In the genomic region with DNA sequence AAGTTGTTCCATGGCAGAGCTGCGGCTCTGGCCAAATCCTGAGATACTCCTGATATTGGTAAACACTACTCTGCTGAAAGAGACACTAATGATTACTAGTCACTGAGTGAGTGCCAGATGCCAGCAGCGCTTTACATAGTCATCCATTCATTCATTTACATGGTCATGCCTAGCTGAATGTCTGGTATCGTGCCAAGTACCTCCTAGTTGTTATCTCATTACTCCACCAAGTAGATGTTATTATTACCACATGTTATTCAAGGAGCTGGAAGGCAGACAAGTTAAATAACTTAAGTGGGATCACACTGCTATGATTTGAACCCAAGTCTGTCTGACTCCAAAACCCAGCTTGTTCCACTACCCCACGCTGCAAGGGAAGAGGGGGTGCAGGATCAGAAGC, we compare ENCODE assay signal across 9 cellular contexts. TPM values are rescaled to one million over a fixed set of nuclear protein-coding genes. Genes with fewer than 3 reads are reported as not detected.
DNase-seq lines count a peak whose midpoint lies in the region; ATAC-seq, FAIRE-seq and TF ChIP-seq lines count a peak whose summit lies in the region.
"Had no signal": no experiment of that assay in that cellular context is flagged by ENCODE, and none has a peak within 500 bp of the region (broad histone marks: within the 10 kb centered on the region; RNA-seq: fewer than 3 reads in every experiment).

No MANE protein-coding gene starts in this region.

- H3K27ac ChIP-seq in astrocyte (ENCODE audit: low read depth, low read length) = no peak overlapping the region
- no peak overlapping the region for H3K27ac ChIP-seq in caudate nucleus (ENCODE audit: low read depth, low read length)

- no peak overlapping the region for H3K4me3 ChIP-seq in astrocyte (ENCODE audit: insufficient read depth, low read depth, low read length)

- no peaks in the 10 kb centered on the region for H3K79me2 ChIP-seq in astrocyte (ENCODE audit: insufficient read depth, low read length)

- no peak overlapping the region for H3K4me3 Mint-ChIP-seq in astrocyte (ENCODE audit: unreplicated experiment)
- H3K4me3 Mint-ChIP-seq in activated CD4-positive, alpha-beta memory T cell treated with anti-CD3 and anti-CD28 coated beads, Interleukin-2, amount 10 ng/mL, durations not matched to agents 7 days and 5 days = no peak overlapping the region

- no peaks in the 10 kb centered on the region for H3K9me3 ChIP-seq in astrocyte (ENCODE audit: insufficient read depth, low read depth, low read length)

- no peaks in the 10 kb centered on the region for H3K36me3 ChIP-seq in astrocyte (ENCODE audit: insufficient read depth, low read length)

- TF ChIP-seq CTCF in astrocyte (IDR thresholded peaks at IDR 0.05; ENCODE audit: insufficient read depth, low read depth, low read length) = no peak

- H3K27me3 ChIP-seq in astrocyte (ENCODE audit: insufficient read depth, low read length) = no peaks in the 10 kb centered on the region

- CTCF ChIA-PET in activated CD4-positive, alpha-beta memory T cell treated with anti-CD3 and anti-CD28 coated beads, Interleukin-2, amount 10 ng/mL, durations not matched to agents 7 days and 5 days (lab: Charles Lee) = interaction anchor here (1.0 kb wide), 1 partner anchor 18 kb away, joined by 5 read pairs; no protein-coding TSS in a partner anchor

- no peaks in the 10 kb centered on the region for H4K20me1 ChIP-seq in astrocyte (ENCODE audit: insufficient read depth, low read length)

- POLR2A ChIA-PET in activated CD4-positive, alpha-beta memory T cell treated with anti-CD3 and anti-CD28 coated beads, Interleukin-2, amount 10 ng/mL, durations not matched to agents 7 days and 5 days (lab: Charles Lee) = no interaction called here

- FAIRE-seq in astrocyte (lab: Jason Lieb, UNC) = no peak

- peak; percentile 44 for ATAC-seq in left lobe of liver

- H3K4me2 ChIP-seq in astrocyte (ENCODE audit: low read length) = peak overlapping the region; percentile 5

- H3K36me3 Mint-ChIP-seq in astrocyte (ENCODE audit: low read depth, unreplicated experiment) = peaks cover 32% of the 10 kb centered on the region
- H3K36me3 Mint-ChIP-seq in activated CD4-positive, alpha-beta memory T cell treated with anti-CD3 and anti-CD28 coated beads, Interleukin-2, amount 10 ng/mL, durations not matched to agents 7 days and 5 days (ENCODE audit: low read depth) = no peaks in the 10 kb centered on the region

- no peak overlapping the region for H3K9ac ChIP-seq in astrocyte (ENCODE audit: low read length)

- peaks cover 11% of the 10 kb centered on the region for H3K4me1 Mint-ChIP-seq in astrocyte (ENCODE audit: low read depth, unreplicated experiment)
- peaks cover 4% of the 10 kb centered on the region for H3K4me1 Mint-ChIP-seq in activated CD4-positive, alpha-beta memory T cell treated with anti-CD3 and anti-CD28 coated beads, Interleukin-2, amount 10 ng/mL, durations not matched to agents 7 days and 5 days

- H3K27ac Mint-ChIP-seq in astrocyte (ENCODE audit: unreplicated experiment) = no peak overlapping the region
- no peak overlapping the region for H3K27ac Mint-ChIP-seq in activated CD4-positive, alpha-beta memory T cell treated with anti-CD3 and anti-CD28 coated beads, Interleukin-2, amount 10 ng/mL, durations not matched to agents 7 days and 5 days

- H3K27me3 Mint-ChIP-seq in astrocyte (ENCODE audit: low read depth, unreplicated experiment) = peaks cover 15% of the 10 kb centered on the region
- peaks cover 24% of the 10 kb centered on the region for H3K27me3 Mint-ChIP-seq in activated CD4-positive, alpha-beta memory T cell treated with anti-CD3 and anti-CD28 coated beads, Interleukin-2, amount 10 ng/mL, durations not matched to agents 7 days and 5 days

- H3K9me3 Mint-ChIP-seq in astrocyte (ENCODE audit: unreplicated experiment) = no peaks in the 10 kb centered on the region
- no peaks in the 10 kb centered on the region for H3K9me3 Mint-ChIP-seq in activated CD4-positive, alpha-beta memory T cell treated with anti-CD3 and anti-CD28 coated beads, Interleukin-2, amount 10 ng/mL, durations not matched to agents 7 days and 5 days

- DNase-seq in DMS79 (lab: John Stamatoyannopoulos, UW) (peak; percentile 91), NCI-H2107 (lab: John Stamatoyannopoulos, UW) (peak; percentile 17), astrocyte (ENCODE audit: low read depth) (peak; percentile 87), left lobe of liver (ENCODE audit: low spot score) (no peak), midbrain (lab: John Stamatoyannopoulos, UW) (no peak), NCI-H2227 (lab: John Stamatoyannopoulos, UW; ENCODE audit: unreplicated experiment) (no peak), caudate nucleus (lab: John Stamatoyannopoulos, UW) (no peak)
- DNase-seq in activated CD4-positive, alpha-beta memory T cell treated with anti-CD3 and anti-CD28 coated beads, Interleukin-2, amount 10 ng/mL, durations not matched to agents 7 days and 5 days = no peak
- DNase-seq: RPMI8226 had no signal

- no peak overlapping the region for H2AFZ ChIP-seq in astrocyte (ENCODE audit: low read depth, low read length)

- peaks cover 12% of the 10 kb centered on the region for H3K4me1 ChIP-seq in astrocyte (ENCODE audit: insufficient read depth, low read length)

RNA-seq across cellular contexts. Expression of a gene that starts 4.7 kb away (rescaled TPM):
- total RNA-seq in astrocyte (14.7 and 22.9 TPM in 2 replicates), left lobe of liver (0.48 TPM)
- not detected for total RNA-seq in activated CD4-positive, alpha-beta memory T cell treated with anti-CD3 and anti-CD28 coated beads, Interleukin-2, amount 10 ng/mL, durations not matched to agents 7 days and 5 days

RNA-seq across cellular contexts. Expression of a gene that starts 50.5 kb away (rescaled TPM):
- total RNA-seq in astrocyte (0.94 and 1.2 TPM in 2 replicates), left lobe of liver (17.4 TPM)
- under 1 TPM in 1 of 2 experiments, not detected in 1; 0.08 TPM for total RNA-seq in activated CD4-positive, alpha-beta memory T cell treated with anti-CD3 and anti-CD28 coated beads, Interleukin-2, amount 10 ng/mL, durations not matched to agents 7 days and 5 days

Comparison
In these comparisons a context has a peak if more than half of its experiments do, and no peak if none do; other contexts are left out.
1. DNase-seq: peak in DMS79 (single experiment), NCI-H2107 (single experiment) and astrocyte (single experiment); none in left lobe of liver (single experiment), activated CD4-positive, alpha-beta memory T cell treated with anti-CD3 and anti-CD28 coated beads, Interleukin-2, amount 10 ng/mL, durations not matched to agents 7 days and 5 days (single experiment), midbrain (single experiment), NCI-H2227 (single experiment) and caudate nucleus (0 of 61).
2. RNA of a gene that starts 4.7 kb away (total RNA-seq): 14.7 to 22.9 TPM in astrocyte; 0.48 TPM in left lobe of liver (single experiment) and not detected in activated CD4-positive, alpha-beta memory T cell treated with anti-CD3 and anti-CD28 coated beads, Interleukin-2, amount 10 ng/mL, durations not matched to agents 7 days and 5 days; every median in the first group is over 10 times any median in the second.